In genomic region chr10:3779146-3779707, GRCh38 we compare ENCODE assay signal across 10 cellular contexts. TPM values are rescaled to one million over a fixed set of nuclear protein-coding genes. Genes with fewer than 3 reads are reported as not detected.
A peak's percentile ranks its signal among the peaks of the same experiment; 100 is the strongest.
DNase-seq lines count a peak whose midpoint lies in the region; ATAC-seq, FAIRE-seq and TF ChIP-seq lines count a peak whose summit lies in the region.
"Had no signal": no experiment of that assay in that cellular context is flagged by ENCODE, and none has a peak within 500 bp of the region (broad histone marks: within the 10 kb centered on the region; RNA-seq: fewer than 3 reads in every experiment).

No MANE protein-coding gene starts in this region.

- intact Hi-C loops in GM12878 (cut with micrococcal nuclease; ENCODE audit: unreplicated experiment): no loop called here

- no peak for DNase-seq in activated CD4-positive, alpha-beta T cell treated with anti-CD3 and anti-CD28 coated beads, Interleukin-2, amount 10 ng/mL, durations not matched to agents 7 days and 5 days
- no peak for DNase-seq in activated CD4-positive, alpha-beta T cell treated with anti-CD3 and anti-CD28 coated beads, Interleukin-2, amount 50 U/mL, for 1 hour
- no peak for DNase-seq in GM12878 (ENCODE audit: low read depth, low spot score)
- DNase-seq in kidney epithelial cell (ENCODE audit: low read depth): no peak
- no peak for DNase-seq in suprapubic skin (ENCODE audit: low spot score in 2 of 2)
- no peak for DNase-seq in D721Med (ENCODE audit: insufficient read length, low spot score)
- DNase-seq in kidney glomerular epithelial cell (lab: John Stamatoyannopoulos, UW): no peak
- DNase-seq: amniotic stem cell, NCI-H226 had no signal

- H3K9ac ChIP-seq in GM12878 (ENCODE audit: control insufficient read depth, insufficient read depth, low read length): no peak overlapping the region

- TF ChIP-seq POLR2A in GM12878 (IDR thresholded peaks at IDR 0.05; ENCODE audit: low read depth, low read length) (peak; percentile 62; the same call in 1 of the 2 replicates), suprapubic skin (IDR thresholded peaks at IDR 0.05) (no peak)

- TF ChIP-seq RAD21 in GM12878 (IDR thresholded peaks at IDR 0.05; ENCODE audit: insufficient read depth, low read depth, low read length): no peak

- H4K20me1 ChIP-seq in GM12878 (ENCODE audit: control insufficient read depth, insufficient read depth): no peaks in the 10 kb centered on the region; the same call in 1 of the 2 replicates

- POLR2A ChIA-PET in activated CD4-positive, alpha-beta T cell treated with anti-CD3 and anti-CD28 coated beads, Interleukin-2, amount 10 ng/mL, durations not matched to agents 7 days and 5 days (lab: Charles Lee): interaction anchor here (1.6 kb wide), 1 partner anchor 28 kb away, joined by 5 read pairs; no protein-coding TSS in a partner anchor
- POLR2A ChIA-PET in GM12878 (lab: Charles Lee): interaction anchor here (1.3 to 2.5 kb wide), 2 partner anchors 22 to 30 kb away, joined by 4 to 10 read pairs; no protein-coding TSS in a partner anchor

- ATAC-seq in GM12878 (no peak), GM19463 (IDR thresholded peaks at IDR 0.05; ENCODE audit: unreplicated experiment) (no peak)

- H3K36me3 Mint-ChIP-seq in activated CD4-positive, alpha-beta T cell treated with anti-CD3 and anti-CD28 coated beads, Interleukin-2, amount 10 ng/mL, durations not matched to agents 7 days and 5 days (ENCODE audit: low read depth): peaks cover 93% of the 10 kb centered on the region

- H3K4me3 ChIP-seq in GM12878 (peak overlapping the region; percentile 93; the same call in 1 of the 2 replicates), kidney epithelial cell (ENCODE audit: low read depth, low read length) (peak overlapping the region; percentile 87), suprapubic skin (peak overlapping the region; percentile 96)

- H3K79me2 ChIP-seq in GM12878 (ENCODE audit: control insufficient read depth, insufficient read depth, low read length): peaks cover 65% of the 10 kb centered on the region

- H3K27me3 Mint-ChIP-seq in activated CD4-positive, alpha-beta T cell treated with anti-CD3 and anti-CD28 coated beads, Interleukin-2, amount 10 ng/mL, durations not matched to agents 7 days and 5 days: no peaks in the 10 kb centered on the region

- no peak overlapping the region for H3K27ac ChIP-seq in GM12878 (ENCODE audit: control insufficient read depth, insufficient read depth)
- peak overlapping the region; percentile 100 for H3K27ac ChIP-seq in suprapubic skin

- no peak for FAIRE-seq in GM12878 (lab: Jason Lieb, UNC)
- no peak for FAIRE-seq in D721Med (lab: Jason Lieb, UNC)

- WGBS in GM12878 (ENCODE audit: insufficient coverage, insufficient replicate concordance, low lambda C conversion rate, missing lambda C conversion rate): 99% methylated on average over 14 of the region's 14 CpGs
- WGBS in suprapubic skin: 29% methylated on average over 14 of the region's 14 CpGs

- H3K4me1 ChIP-seq in GM12878 (ENCODE audit: control insufficient read depth, insufficient read depth, low read length) (peaks cover 10% of the 10 kb centered on the region), suprapubic skin (peaks cover 70% of the 10 kb centered on the region)

- peaks cover 70% of the 10 kb centered on the region for H3K4me1 Mint-ChIP-seq in activated CD4-positive, alpha-beta T cell treated with anti-CD3 and anti-CD28 coated beads, Interleukin-2, amount 10 ng/mL, durations not matched to agents 7 days and 5 days

- RAD21 ChIA-PET in GM12878 (lab: Charles Lee; ENCODE audit: unreplicated experiment): interaction anchor here (0.6 to 3.7 kb wide), 7 partner anchors 18 to 96 kb away, joined by 3 to 14 read pairs (median 5); no protein-coding TSS in a partner anchor

- BruUV-seq in GM12878 (replicated peaks; lab: Mats Ljungman, UMichigan): no TSS peak

- H3K36me3 ChIP-seq in GM12878 (ENCODE audit: control insufficient read depth in 2 of 2, insufficient read depth in 2 of 2, low read length in 1 of 2) (peaks cover 33 to 46% of the 10 kb centered on the region in 2 experiments), kidney epithelial cell (ENCODE audit: control insufficient read depth, insufficient read depth, low read length) (peaks cover 9% of the 10 kb centered on the region), suprapubic skin (peaks cover 54% of the 10 kb centered on the region)

- in situ Hi-C loops in GM12878 (cut with MboI): no loop called here

- TF ChIP-seq CTCF in GM12878 (IDR thresholded peaks at IDR 0.05 in 2 of 3, conservative IDR thresholded peaks at IDR 0.05 in 1 of 3; ENCODE audit: control insufficient read depth in 2 of 3, extremely low read depth in 1 of 3, insufficient read depth in 1 of 3, low read depth in 3 of 3, low read length in 3 of 3): no peak
- no peak for TF ChIP-seq CTCF in kidney epithelial cell (IDR thresholded peaks at IDR 0.05; ENCODE audit: insufficient read depth, low read length, poor library complexity, severe bottlenecking)
- no peak for TF ChIP-seq CTCF in suprapubic skin (IDR thresholded peaks at IDR 0.05)
- TF ChIP-seq CTCF in D721Med (IDR thresholded peaks at IDR 0.05; ENCODE audit: insufficient read depth, missing control alignments): no peak

- H3K4me3 Mint-ChIP-seq in activated CD4-positive, alpha-beta T cell treated with anti-CD3 and anti-CD28 coated beads, Interleukin-2, amount 10 ng/mL, durations not matched to agents 7 days and 5 days: peak overlapping the region; percentile 93

- H3K4me2 ChIP-seq in GM12878 (ENCODE audit: control insufficient read depth, insufficient read depth): peak overlapping the region; percentile 12

- peak overlapping the region; percentile 73 for H3K27ac Mint-ChIP-seq in activated CD4-positive, alpha-beta T cell treated with anti-CD3 and anti-CD28 coated beads, Interleukin-2, amount 10 ng/mL, durations not matched to agents 7 days and 5 days

- no peaks in the 10 kb centered on the region for H3K9me3 Mint-ChIP-seq in activated CD4-positive, alpha-beta T cell treated with anti-CD3 and anti-CD28 coated beads, Interleukin-2, amount 10 ng/mL, durations not matched to agents 7 days and 5 days

- SMC1A ChIA-PET in GM12878 (lab: Charles Lee; ENCODE audit: uncharacterized antibody, unreplicated experiment): interaction anchor here (0.5 to 2.5 kb wide), 9 partner anchors 9 to 157 kb away, joined by 3 to 13 read pairs (median 4); no protein-coding TSS in a partner anchor

- H3K9me3 ChIP-seq in GM12878 (replicated peaks; ENCODE audit: control insufficient read depth, insufficient read depth, low read length) (no peaks in the 10 kb centered on the region), suprapubic skin (no peaks in the 10 kb centered on the region)

- TF ChIP-seq EP300 in GM12878 (IDR thresholded peaks at IDR 0.05; ENCODE audit: borderline replicate concordance in 1 of 2, control insufficient read depth in 1 of 2, low read depth in 2 of 2, low read length in 2 of 2) (no peak), suprapubic skin (IDR thresholded peaks at IDR 0.05) (no peak)

- H3K27me3 ChIP-seq in GM12878 (replicated peaks in 1 of 2; ENCODE audit: control insufficient read depth in 2 of 2, insufficient read depth in 2 of 2, low read length in 1 of 2) (no peaks in the 10 kb centered on the region), kidney epithelial cell (ENCODE audit: control insufficient read depth, insufficient read depth, low read length) (no peaks in the 10 kb centered on the region), suprapubic skin (no peaks in the 10 kb centered on the region)

- CTCF ChIA-PET in activated CD4-positive, alpha-beta T cell treated with anti-CD3 and anti-CD28 coated beads, Interleukin-2, amount 10 ng/mL, durations not matched to agents 7 days and 5 days (lab: Charles Lee): no interaction called here
- CTCF ChIA-PET in GM12878 (lab: Yijun Ruan, JAX): interaction anchor here (1.1 to 1.6 kb wide), 2 partner anchors 17 to 21 kb away, joined by 4 read pairs; no protein-coding TSS in a partner anchor

- H2AFZ ChIP-seq in GM12878 (ENCODE audit: control insufficient read depth, low read depth, low read length): no peak overlapping the region

TF ChIP-seq in GM12878, 131 proteins besides CTCF, POLR2A, EP300 and RAD21 (continues in another document):
- 0 out of 3 replicates have a peak, but pooled peaks have one; percentile 16 for TF ChIP-seq POU2F2 (IDR thresholded peaks at IDR 0.05; ENCODE audit: borderline replicate concordance, low read depth, low read length)
- peak; percentile 79 for TF ChIP-seq POLR2AphosphoS5 (IDR thresholded peaks at IDR 0.05; ENCODE audit: low read length)
- TF ChIP-seq, protein P1, sequence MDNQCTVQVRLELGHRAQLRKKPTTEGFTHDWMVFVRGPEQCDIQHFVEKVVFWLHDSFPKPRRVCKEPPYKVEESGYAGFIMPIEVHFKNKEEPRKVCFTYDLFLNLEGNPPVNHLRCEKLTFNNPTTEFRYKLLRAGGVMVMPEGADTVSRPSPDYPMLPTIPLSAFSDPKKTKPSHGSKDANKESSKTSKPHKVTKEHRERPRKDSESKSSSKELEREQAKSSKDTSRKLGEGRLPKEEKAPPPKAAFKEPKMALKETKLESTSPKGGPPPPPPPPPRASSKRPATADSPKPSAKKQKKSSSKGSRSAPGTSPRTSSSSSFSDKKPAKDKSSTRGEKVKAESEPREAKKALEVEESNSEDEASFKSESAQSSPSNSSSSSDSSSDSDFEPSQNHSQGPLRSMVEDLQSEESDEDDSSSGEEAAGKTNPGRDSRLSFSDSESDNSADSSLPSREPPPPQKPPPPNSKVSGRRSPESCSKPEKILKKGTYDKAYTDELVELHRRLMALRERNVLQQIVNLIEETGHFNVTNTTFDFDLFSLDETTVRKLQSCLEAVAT (IDR thresholded peaks at IDR 0.05): 0 out of 2 replicates have a peak, but pooled peaks have one; percentile 33

RNA-seq across cellular contexts. Expression of gene KLF6, which starts 5.8 kb away (rescaled TPM):
- total RNA-seq in activated CD4-positive, alpha-beta T cell treated with anti-CD3 and anti-CD28 coated beads, Interleukin-2, amount 10 ng/mL, durations not matched to agents 7 days and 5 days: 100 to 1,000 TPM; 155 to 167 TPM
- total RNA-seq in GM12878 (2013; cell fraction: nucleolus; rRNA removed): 102 and 109 TPM in 2 replicates
- total RNA-seq in GM12878 (2014; rRNA removed) (17.6 and 19.9 TPM in 2 replicates), GM12878 (2014; rRNA removed; fragmentation: Illumina TruSeq; extraction: Trizol) (16.1 and 16.2 TPM in 2 replicates), GM12878 (2021) (42.1 and 47.3 TPM in 2 replicates), kidney epithelial cell (125 and 131 TPM in 2 replicates), suprapubic skin (100 to 1,000 TPM; 242 to 484 (median 276) TPM)
- polyA plus RNA-seq in GM12878 (2011; ENCODE audit: low read depth): 25.2 TPM
- polyA plus RNA-seq in GM12878 (2011; rRNA removed) (31.5 and 32.0 TPM in 2 replicates), GM12878 (2014; fragmentation: Illumina TruSeq; extraction: Trizol) (21.6 and 26.4 TPM in 2 replicates), GM12878 (2014; fragmentation: Nextera tagmentation; extraction: Ambion mirVana) (10 to 100 TPM in 1 of 2 experiments, 1 to 10 TPM in 1; 7.4 to 15.4 TPM), GM12878 (2014; rRNA removed) (20.2 and 25.4 TPM in 2 replicates), GM12878 (2016; fragmentation: Nextera tagmentation; extraction: Ambion mirVana) (10 to 100 TPM; 48.6 to 54.1 TPM)
- polyA plus RNA-seq in GM12878 (2011; cell fraction: cytosol; rRNA removed): 29.9 and 31.3 TPM in 2 replicates
- 60.5 and 74.6 TPM in 2 replicates for polyA plus RNA-seq in GM12878 (2011; cell fraction: nucleus; rRNA removed)
- polyA plus RNA-seq in GM12878 (2012): 49.8 and 49.9 TPM in 2 replicates
- 78.3 and 96.8 TPM in 2 replicates for polyA minus RNA-seq in GM12878 (2011; rRNA and poly(A)+ RNA removed)
- polyA minus RNA-seq in GM12878 (2011; cell fraction: cytosol; rRNA and poly(A)+ RNA removed): 15.2 and 23.9 TPM in 2 replicates
- polyA minus RNA-seq in GM12878 (2011; cell fraction: nucleus; rRNA and poly(A)+ RNA removed): 201 and 273 TPM in 2 replicates
